Comparison of ENCODE assay signal across 17 cellular contexts in the genomic region with DNA sequence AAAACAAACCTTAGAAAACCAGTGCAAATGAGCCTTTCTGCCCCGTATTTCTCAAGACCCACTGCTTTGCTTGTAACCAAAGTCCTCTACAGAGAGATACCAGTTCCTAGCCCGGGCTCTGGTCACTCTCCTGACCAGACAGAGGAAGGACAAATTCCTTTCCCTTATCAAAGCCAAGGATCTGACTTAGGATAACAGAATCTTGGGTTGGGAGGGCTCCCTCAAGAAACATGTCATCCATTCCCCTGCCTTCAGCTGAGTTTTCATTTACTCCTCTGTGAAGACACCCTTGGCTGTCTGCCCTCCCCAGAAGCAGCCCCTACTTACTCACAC.
DNase-seq lines count a peak whose midpoint lies in the region; ATAC-seq lines count a peak whose summit lies in the region.
"Had no signal": no experiment of that assay in that cellular context is flagged by ENCODE, and none has a peak within 500 bp of the region (broad histone marks: within the 10 kb centered on the region; RNA-seq: fewer than 3 reads in every experiment).

No MANE protein-coding gene starts in this region.

- H3K9me3 Mint-ChIP-seq in stimulated activated naive CD8-positive, alpha-beta T cell treated with anti-CD3 and anti-CD28 coated beads, Interleukin-15, Interleukin-2, amounts not matched to agents 100 ng/mL and 50 ng/mL, for 24 hours, result no peaks in the 10 kb centered on the region
- H3K9me3 Mint-ChIP-seq in activated T-helper 1 cell treated with anti-CD3 and anti-CD28 coated beads, Interleukin-12 subunit alpha, Interleukin-12 subunit beta, Interleukin-2, Interleukin-4 antibody, amounts not matched to agents 30 ng/mL and 10 ng/mL and 1 ng/mL, durations not matched to agents 14 hours and 24 hours and 36 hours, result no peaks in the 10 kb centered on the region
- H3K9me3 Mint-ChIP-seq in naive thymus-derived CD8-positive, alpha-beta T cell, result no peaks in the 10 kb centered on the region

- intact Hi-C loops in activated T-helper 1 cell treated with anti-CD3 and anti-CD28 coated beads, Interleukin-12 subunit alpha, Interleukin-12 subunit beta, Interleukin-2, Interleukin-4 antibody, amounts not matched to agents 30 ng/mL and 10 ng/mL and 1 ng/mL, durations not matched to agents 14 hours and 24 hours and 36 hours (cut with micrococcal nuclease), result loop anchor here (5.0 kb wide), 1 partner anchor 37 kb away; no protein-coding TSS in a partner anchor

- POLR2A ChIA-PET in naive thymus-derived CD8-positive, alpha-beta T cell (lab: Charles Lee), result interaction anchor here (0.6 to 11.2 kb wide), 17 partner anchors 9 to 769 kb away, joined by 3 to 152 read pairs (median 5); partner anchors contain the start of genes CCND2 and PARP11

- no peak for DNase-seq in stimulated activated naive CD8-positive, alpha-beta T cell treated with anti-CD3 and anti-CD28 coated beads, Interleukin-15, Interleukin-2, amounts not matched to agents 100 U/mL and 50 U/mL, for 24 hours
- no peak for DNase-seq in activated T-helper 1 cell treated with anti-CD3 and anti-CD28 coated beads, Interleukin-12 subunit alpha, Interleukin-12 subunit beta, Interleukin-2, Interleukin-4 antibody, amounts not matched to agents 30 ng/mL and 10 ng/mL and 1 ng/mL, durations not matched to agents 14 hours and 24 hours and 36 hours (ENCODE audit: low spot score)
- no peak for DNase-seq in naive thymus-derived CD8-positive, alpha-beta T cell
- DNase-seq in CD1c-positive myeloid dendritic cell (ENCODE audit: extremely low spot score), result no peak
- no peak for DNase-seq in dedifferentiated amniotic fluid mesenchymal stem cell (ENCODE audit: extremely low spot score)
- no peak for DNase-seq in stimulated activated CD4-positive, alpha-beta T cell treated with anti-CD3 and anti-CD28 coated beads, Interleukin-4, amount 100 ng/mL, for 1 hour
- DNase-seq: amygdala; DND-41; heart left ventricle; immature natural killer cell; left ventricle myocardium inferior; NCI-H1930; NCI-H345; occipital lobe; SHP77; stimulated activated CD4-positive, alpha-beta T cell treated with anti-CD3 and anti-CD28 coated beads, Interleukin-12 subunit alpha, Interleukin-12 subunit beta, amount 100 ng/mL, for 4 hours had no signal

- peak overlapping the region; percentile 91 for H3K27ac Mint-ChIP-seq in stimulated activated naive CD8-positive, alpha-beta T cell treated with anti-CD3 and anti-CD28 coated beads, Interleukin-15, Interleukin-2, amounts not matched to agents 100 ng/mL and 50 ng/mL, for 24 hours
- H3K27ac Mint-ChIP-seq in activated T-helper 1 cell treated with anti-CD3 and anti-CD28 coated beads, Interleukin-12 subunit alpha, Interleukin-12 subunit beta, Interleukin-2, Interleukin-4 antibody, amounts not matched to agents 30 ng/mL and 10 ng/mL and 1 ng/mL, durations not matched to agents 14 hours and 24 hours and 36 hours, result no peak overlapping the region
- H3K27ac Mint-ChIP-seq in naive thymus-derived CD8-positive, alpha-beta T cell, result peak overlapping the region; percentile 80 to 96 (median 91)
- H3K27ac Mint-ChIP-seq: immature natural killer cell had no signal

- H3K27me3 Mint-ChIP-seq in stimulated activated naive CD8-positive, alpha-beta T cell treated with anti-CD3 and anti-CD28 coated beads, Interleukin-15, Interleukin-2, amounts not matched to agents 100 ng/mL and 50 ng/mL, for 24 hours, result no peaks in the 10 kb centered on the region
- peaks cover 14% of the 10 kb centered on the region for H3K27me3 Mint-ChIP-seq in activated T-helper 1 cell treated with anti-CD3 and anti-CD28 coated beads, Interleukin-12 subunit alpha, Interleukin-12 subunit beta, Interleukin-2, Interleukin-4 antibody, amounts not matched to agents 30 ng/mL and 10 ng/mL and 1 ng/mL, durations not matched to agents 14 hours and 24 hours and 36 hours (ENCODE audit: insufficient read depth)
- H3K27me3 Mint-ChIP-seq in naive thymus-derived CD8-positive, alpha-beta T cell, result no peaks in the 10 kb centered on the region

- H3K4me3 Mint-ChIP-seq in stimulated activated naive CD8-positive, alpha-beta T cell treated with anti-CD3 and anti-CD28 coated beads, Interleukin-15, Interleukin-2, amounts not matched to agents 100 ng/mL and 50 ng/mL, for 24 hours, result peak overlapping the region; percentile 67
- H3K4me3 Mint-ChIP-seq in activated T-helper 1 cell treated with anti-CD3 and anti-CD28 coated beads, Interleukin-12 subunit alpha, Interleukin-12 subunit beta, Interleukin-2, Interleukin-4 antibody, amounts not matched to agents 30 ng/mL and 10 ng/mL and 1 ng/mL, durations not matched to agents 14 hours and 24 hours and 36 hours, result peak overlapping the region; percentile 21
- peak overlapping the region in 8 of 10 donors; percentile 60 to 80 (median 66) for H3K4me3 Mint-ChIP-seq in naive thymus-derived CD8-positive, alpha-beta T cell
- H3K4me3 Mint-ChIP-seq: immature natural killer cell had no signal

- peaks cover 43% of the 10 kb centered on the region for H3K4me1 Mint-ChIP-seq in stimulated activated naive CD8-positive, alpha-beta T cell treated with anti-CD3 and anti-CD28 coated beads, Interleukin-15, Interleukin-2, amounts not matched to agents 100 ng/mL and 50 ng/mL, for 24 hours (ENCODE audit: low read depth)
- H3K4me1 Mint-ChIP-seq in activated T-helper 1 cell treated with anti-CD3 and anti-CD28 coated beads, Interleukin-12 subunit alpha, Interleukin-12 subunit beta, Interleukin-2, Interleukin-4 antibody, amounts not matched to agents 30 ng/mL and 10 ng/mL and 1 ng/mL, durations not matched to agents 14 hours and 24 hours and 36 hours (ENCODE audit: low read depth), result peaks cover 25% of the 10 kb centered on the region
- peaks cover 14 to 39% (median 33%) of the 10 kb centered on the region in 4 donors for H3K4me1 Mint-ChIP-seq in naive thymus-derived CD8-positive, alpha-beta T cell
- H3K4me1 Mint-ChIP-seq: immature natural killer cell had no signal

- no peak for ATAC-seq in stimulated activated naive CD8-positive, alpha-beta T cell treated with anti-CD3 and anti-CD28 coated beads, Interleukin-15, Interleukin-2, amounts not matched to agents 100 U/mL and 50 U/mL, for 24 hours
- no peak for ATAC-seq in naive thymus-derived CD8-positive, alpha-beta T cell
- ATAC-seq: heart left ventricle had no signal

- no peaks in the 10 kb centered on the region for H3K36me3 Mint-ChIP-seq in stimulated activated naive CD8-positive, alpha-beta T cell treated with anti-CD3 and anti-CD28 coated beads, Interleukin-15, Interleukin-2, amounts not matched to agents 100 ng/mL and 50 ng/mL, for 24 hours (ENCODE audit: low read depth)
- no peaks in the 10 kb centered on the region for H3K36me3 Mint-ChIP-seq in activated T-helper 1 cell treated with anti-CD3 and anti-CD28 coated beads, Interleukin-12 subunit alpha, Interleukin-12 subunit beta, Interleukin-2, Interleukin-4 antibody, amounts not matched to agents 30 ng/mL and 10 ng/mL and 1 ng/mL, durations not matched to agents 14 hours and 24 hours and 36 hours (ENCODE audit: low read depth)
- no peaks in the 10 kb centered on the region for H3K36me3 Mint-ChIP-seq in naive thymus-derived CD8-positive, alpha-beta T cell
- H3K36me3 Mint-ChIP-seq: immature natural killer cell had no signal
